In genomic region chr1:226457307-226457712, GRCh38 we compare ENCODE assay signal across 8 cellular contexts. TPM values are rescaled to one million over a fixed set of nuclear protein-coding genes. Genes with fewer than 3 reads are reported as not detected.
DNase-seq lines count a peak whose midpoint lies in the region; ATAC-seq and TF ChIP-seq lines count a peak whose summit lies in the region.

No MANE protein-coding gene starts in this region.

- peaks cover 2% of the 10 kb centered on the region for H3K36me3 Mint-ChIP-seq in activated naive CD8-positive, alpha-beta T cell treated with anti-CD3 and anti-CD28 coated beads for 36 hours

- no peaks in the 10 kb centered on the region for H3K27me3 Mint-ChIP-seq in activated naive CD8-positive, alpha-beta T cell treated with anti-CD3 and anti-CD28 coated beads for 36 hours

- no peaks in the 10 kb centered on the region for H3K79me2 ChIP-seq in smooth muscle cell (ENCODE audit: low read depth)

- DNase-seq in ELF-1 (ENCODE audit: low read depth, low spot score) (peak; percentile 72), T follicular helper cell (ENCODE audit: low read depth) (peak; percentile 20), smooth muscle cell (lab: John Stamatoyannopoulos, UW; ENCODE audit: unreplicated experiment) (no peak), thyroid gland (no peak), SKM-1 treated with dmso at 0.1 percent for 144 hours (lab: John Stamatoyannopoulos, UW; ENCODE audit: unreplicated experiment) (no peak)
- peak; percentile 39 for DNase-seq in activated naive CD8-positive, alpha-beta T cell treated with anti-CD3 and anti-CD28 coated beads for 36 hours

- no peaks in the 10 kb centered on the region for H4K20me1 ChIP-seq in smooth muscle cell (ENCODE audit: low read depth)

- H3K9me3 ChIP-seq in smooth muscle cell (replicated peaks; ENCODE audit: low read depth), result no peaks in the 10 kb centered on the region
- H3K9me3 ChIP-seq in thyroid gland, result no peaks in the 10 kb centered on the region

- 58% methylated on average over 14 of the region's 14 CpGs for WGBS in smooth muscle cell (ENCODE audit: low lambda C conversion rate)
- 51 to 73% methylated on average over 13 to 14 of the region's 14 CpGs for WGBS in thyroid gland, 2 donors

- H3K4me2 ChIP-seq in smooth muscle cell, result no peak overlapping the region

- H3K4me3 ChIP-seq in smooth muscle cell (no peak overlapping the region), thyroid gland (replicated peaks in 1 of 3) (no peak overlapping the region)

- H3K27me3 ChIP-seq in smooth muscle cell (ENCODE audit: low read depth) (no peaks in the 10 kb centered on the region), thyroid gland (no peaks in the 10 kb centered on the region)

- H3K9ac ChIP-seq in smooth muscle cell (ENCODE audit: low read depth), result no peak overlapping the region

- peaks cover 2% of the 10 kb centered on the region for H3K9me3 Mint-ChIP-seq in activated naive CD8-positive, alpha-beta T cell treated with anti-CD3 and anti-CD28 coated beads for 36 hours

- H3K4me1 ChIP-seq in smooth muscle cell (ENCODE audit: low read depth) (peaks cover 10% of the 10 kb centered on the region), thyroid gland (no peaks in the 10 kb centered on the region)

- intact Hi-C loops in thyroid gland (cut with DNase I), result no loop called here

- H2AFZ ChIP-seq in smooth muscle cell (ENCODE audit: low read depth), result no peak overlapping the region

- no peak for TF ChIP-seq POLR2A in thyroid gland (IDR thresholded peaks at IDR 0.05)

- H3K4me1 Mint-ChIP-seq in activated naive CD8-positive, alpha-beta T cell treated with anti-CD3 and anti-CD28 coated beads for 36 hours, result peaks cover 14% of the 10 kb centered on the region

- H3K27ac Mint-ChIP-seq in activated naive CD8-positive, alpha-beta T cell treated with anti-CD3 and anti-CD28 coated beads for 36 hours, result peak overlapping the region; percentile 84

- TF ChIP-seq CTCF in smooth muscle cell (IDR thresholded peaks at IDR 0.05; ENCODE audit: borderline replicate concordance, insufficient read depth, poor library complexity, severe bottlenecking) (peak; percentile 24), thyroid gland (IDR thresholded peaks at IDR 0.05) (no peak)

- peak overlapping the region; percentile 66 for H3K4me3 Mint-ChIP-seq in activated naive CD8-positive, alpha-beta T cell treated with anti-CD3 and anti-CD28 coated beads for 36 hours

- H3K36me3 ChIP-seq in smooth muscle cell (ENCODE audit: low read depth) (no peaks in the 10 kb centered on the region), thyroid gland (no peaks in the 10 kb centered on the region)

- no peaks in the 10 kb centered on the region for H3F3A ChIP-seq in smooth muscle cell (ENCODE audit: low read depth)

- no peak overlapping the region for H3K27ac ChIP-seq in smooth muscle cell (ENCODE audit: low read depth)
- H3K27ac ChIP-seq in thyroid gland, result no peak overlapping the region

- ATAC-seq in GM18867 (IDR thresholded peaks at IDR 0.05; ENCODE audit: unreplicated experiment) (no peak), HG03025 (IDR thresholded peaks at IDR 0.05; ENCODE audit: low FRiP score, unreplicated experiment) (no peak)

RNA-seq across cellular contexts. Expression of gene PARP1, which starts 49.4 kb away (rescaled TPM):
- 100 to 1,000 TPM; 226 to 228 TPM for total RNA-seq in activated naive CD8-positive, alpha-beta T cell treated with anti-CD3 and anti-CD28 coated beads for 36 hours
- total RNA-seq in smooth muscle cell (27.4 and 33.2 TPM in 2 replicates), thyroid gland (100 to 1,000 TPM in 2 of 4 donors, 10 to 100 TPM in 2; 47.8 to 103 (median 90.5) TPM)
- 38.5 and 48.4 TPM in 2 replicates for polyA plus RNA-seq in smooth muscle cell

Comparison
In these comparisons a context has a peak if more than half of its experiments do, and no peak if none do; other contexts are left out.
1. DNase-seq: peak in ELF-1 (single experiment), T follicular helper cell (single experiment) and activated naive CD8-positive, alpha-beta T cell treated with anti-CD3 and anti-CD28 coated beads for 36 hours (single experiment); none in smooth muscle cell (single experiment), thyroid gland (0 of 2) and SKM-1 treated with dmso at 0.1 percent for 144 hours (single experiment).